31 cellular contexts compared by ENCODE assay signal in genomic region chr5:76971471-76971870, GRCh38. TPM values are rescaled to one million over a fixed set of nuclear protein-coding genes. Genes with fewer than 3 reads are reported as not detected.
"Had no signal": no experiment of that assay in that cellular context is flagged by ENCODE, and none has a peak within 500 bp of the region (broad histone marks: within the 10 kb centered on the region; RNA-seq: fewer than 3 reads in every experiment).

No MANE protein-coding gene starts in this region.

- H3K27me3 ChIP-seq: gastroesophageal sphincter, heart left ventricle, left lung, ovary, tibial artery, upper lobe of left lung had no signal

- H3K27me3 Mint-ChIP-seq: dendritic cell treated with granulocyte-macrophage colony-stimulating factor and Interleukin-4, amounts not matched to agents 40 ng/mL and 50 ng/mL, for 4 days had no signal

- H3K9me3 ChIP-seq: gastroesophageal sphincter, heart left ventricle, left lung, ovary, psoas muscle, sigmoid colon, stomach, tibial artery, upper lobe of left lung had no signal

- H3K4me1 ChIP-seq: foreskin keratinocyte, gastroesophageal sphincter, heart left ventricle, left lung, psoas muscle, sigmoid colon, stomach, tibial artery, upper lobe of left lung had no signal

- H3K9me3 Mint-ChIP-seq: dendritic cell treated with granulocyte-macrophage colony-stimulating factor and Interleukin-4, amounts not matched to agents 40 ng/mL and 50 ng/mL, for 4 days; endodermal cell; natural killer cell; stimulated activated effector memory CD8-positive, alpha-beta T cell treated with anti-CD3 and anti-CD28 coated beads, Interleukin-12 subunit alpha, Interleukin-12 subunit beta, amount 100 ng/mL, for 72 hours had no signal

- H3K27ac ChIP-seq: epithelial cell of prostate, foreskin keratinocyte, gastroesophageal sphincter, heart left ventricle, left lung, ovary, psoas muscle, sigmoid colon, stomach, tibial artery, upper lobe of left lung had no signal

- H3K4me3 Mint-ChIP-seq: dendritic cell treated with granulocyte-macrophage colony-stimulating factor and Interleukin-4, amounts not matched to agents 40 ng/mL and 50 ng/mL, for 4 days; endodermal cell; natural killer cell; stimulated activated effector memory CD8-positive, alpha-beta T cell treated with anti-CD3 and anti-CD28 coated beads, Interleukin-12 subunit alpha, Interleukin-12 subunit beta, amount 100 ng/mL, for 72 hours had no signal

- DNase-seq: cerebellar nuclear complex; effector CD8-positive, alpha-beta T cell; endodermal cell; foreskin keratinocyte; heart left ventricle; hippocampal formation; kidney; left lung; mesendoderm; natural killer cell; occipital lobe; ovary; posterior cingulate gyrus; psoas muscle; right cardiac atrium; sigmoid colon; stimulated activated CD4-positive, alpha-beta T cell treated with anti-CD3 and anti-CD28 coated beads, Interleukin-2, amount 100 ng/mL, for 24 hours; stimulated activated CD4-positive, alpha-beta T cell treated with anti-CD3 and anti-CD28 coated beads, Interleukin-4, amount 100 ng/mL, for 24 hours; stimulated activated naive CD4-positive, alpha-beta T cell treated with Interleukin-2 at 50 U/mL for 16 hours; stomach; tibial artery; upper lobe of left lung had no signal

- H3K27ac Mint-ChIP-seq: dendritic cell treated with granulocyte-macrophage colony-stimulating factor and Interleukin-4, amounts not matched to agents 40 ng/mL and 50 ng/mL, for 4 days; endodermal cell; natural killer cell; stimulated activated effector memory CD8-positive, alpha-beta T cell treated with anti-CD3 and anti-CD28 coated beads, Interleukin-12 subunit alpha, Interleukin-12 subunit beta, amount 100 ng/mL, for 72 hours had no signal

- H3K36me3 Mint-ChIP-seq: natural killer cell; stimulated activated effector memory CD8-positive, alpha-beta T cell treated with anti-CD3 and anti-CD28 coated beads, Interleukin-12 subunit alpha, Interleukin-12 subunit beta, amount 100 ng/mL, for 72 hours had no signal

- H3K4me3 ChIP-seq: gastroesophageal sphincter, heart left ventricle, left lung, ovary, psoas muscle, sigmoid colon, stomach, tibial artery, upper lobe of left lung had no signal

- H3K4me1 Mint-ChIP-seq: natural killer cell; stimulated activated effector memory CD8-positive, alpha-beta T cell treated with anti-CD3 and anti-CD28 coated beads, Interleukin-12 subunit alpha, Interleukin-12 subunit beta, amount 100 ng/mL, for 72 hours had no signal

- H3K36me3 ChIP-seq: gastroesophageal sphincter, left lung, ovary, sigmoid colon, stomach, tibial artery, upper lobe of left lung had no signal

RNA-seq across cellular contexts. Expression of gene CRHBP, which starts 18.6 kb away (rescaled TPM):
- total RNA-seq: foreskin keratinocyte, lung microvascular endothelial cell, mononuclear cell, renal cortical epithelial cell, skeletal muscle tissue, stomach had no signal
- polyA plus RNA-seq: foreskin keratinocyte, neural cell had no signal
